Comparison of ENCODE assay signal across 8 cellular contexts in genomic region chr2:124063596-124063995, GRCh38. TPM values are rescaled to one million over a fixed set of nuclear protein-coding genes. Genes with fewer than 3 reads are reported as not detected.
"Had no signal": no experiment of that assay in that cellular context is flagged by ENCODE, and none has a peak within 500 bp of the region (broad histone marks: within the 10 kb centered on the region; RNA-seq: fewer than 3 reads in every experiment).

No MANE protein-coding gene starts in this region.

- DNase-seq: IMR-90, KBM-7, KG1 had no signal

- H3K4me1 Mint-ChIP-seq: IgD-negative memory B cell had no signal

- ATAC-seq: K562 had no signal

- H3K27ac ChIP-seq: HL-60 had no signal

- FAIRE-seq: HTR-8/SVneo, K562 had no signal

- H3K27me3 Mint-ChIP-seq: IgD-negative memory B cell had no signal

- H3K4me3 ChIP-seq: K562 had no signal

- H3K36me3 Mint-ChIP-seq: IgD-negative memory B cell had no signal

- H3K4me3 Mint-ChIP-seq: IgD-negative memory B cell had no signal

- H3K27ac Mint-ChIP-seq: IgD-negative memory B cell had no signal

RNA-seq across cellular contexts. Expression of gene CNTNAP5, which starts 38.5 kb away (rescaled TPM):
- total RNA-seq: HT-29, IMR-90, K562 had no signal
- polyA plus RNA-seq: IgD-negative memory B cell, IMR-90, K562 had no signal
